ENCODE assay signal across 12 cellular contexts in the genomic region with DNA sequence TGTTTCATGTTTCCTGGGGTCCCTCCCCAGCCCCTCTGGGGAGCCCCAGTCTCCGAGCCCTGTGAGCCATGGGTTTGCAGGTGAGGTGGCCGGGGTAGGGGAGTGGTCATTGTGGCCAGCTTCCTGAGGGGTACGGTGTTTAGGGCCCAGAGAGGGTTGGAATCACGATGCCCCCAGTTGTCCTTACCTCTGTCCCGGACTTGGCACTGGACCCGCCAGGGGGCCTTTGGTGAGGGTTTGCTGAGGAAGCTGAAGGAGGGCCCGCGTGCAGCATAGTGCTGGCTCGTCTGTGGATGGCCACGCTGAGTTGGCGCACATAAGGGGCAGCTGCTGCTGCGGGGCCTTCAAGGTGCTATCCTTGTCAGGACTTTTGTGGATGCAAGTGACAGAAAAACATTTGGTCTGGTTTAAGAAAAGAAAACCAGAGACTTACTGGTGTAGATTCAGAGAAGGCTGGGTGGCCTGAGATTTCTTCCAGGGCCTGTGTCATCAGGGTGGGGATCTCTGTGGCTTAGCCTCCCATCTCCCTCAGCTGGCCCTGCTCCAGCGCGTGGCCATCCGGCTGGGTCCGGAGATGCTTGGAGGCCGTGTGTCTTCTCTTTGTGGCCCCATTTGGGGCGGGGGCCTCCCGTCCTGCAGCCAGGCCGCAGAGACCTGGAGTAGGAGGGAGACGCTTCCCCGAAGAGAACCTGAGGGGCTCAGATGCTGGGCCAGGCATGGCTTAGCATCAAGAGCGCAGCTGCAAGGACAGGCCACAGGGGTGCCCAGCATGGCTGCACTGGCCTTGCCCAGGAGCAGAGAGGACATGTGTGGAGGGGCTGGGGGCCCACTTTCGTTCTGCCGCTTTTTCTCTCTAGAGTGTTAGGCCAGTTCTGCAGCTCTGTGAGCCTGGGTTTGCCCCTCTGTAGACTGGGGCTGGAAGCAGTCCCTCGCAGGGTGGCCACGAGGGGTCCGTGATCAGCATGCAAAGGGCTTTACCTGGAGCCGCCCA. TPM values are rescaled to one million over a fixed set of nuclear protein-coding genes. Genes with fewer than 3 reads are reported as not detected.
DNase-seq lines count a peak whose midpoint lies in the region; ATAC-seq and TF ChIP-seq lines count a peak whose summit lies in the region.
"Had no signal": no experiment of that assay in that cellular context is flagged by ENCODE, and none has a peak within 500 bp of the region (broad histone marks: within the 10 kb centered on the region; RNA-seq: fewer than 3 reads in every experiment).

No MANE protein-coding gene starts in this region.

- H2BK20ac ChIP-seq in IMR-90 (ENCODE audit: low read depth, low read length) = no peak overlapping the region

- H3K27me3 ChIP-seq in IMR-90 (ENCODE audit: control insufficient read depth, insufficient read depth, low read length) (no peaks in the 10 kb centered on the region), dorsolateral prefrontal cortex (no peaks in the 10 kb centered on the region)
- H3K27me3 ChIP-seq: body of pancreas had no signal

- BruUV-seq in IMR-90 (replicated peaks; lab: Mats Ljungman, UMichigan) = no TSS peak

- peaks cover 2% of the 10 kb centered on the region; the same call in 1 of the 2 replicates for H3K9me1 ChIP-seq in IMR-90 (ENCODE audit: insufficient read depth, low read length)

- POLR2A ChIA-PET in IMR-90 (lab: Charles Lee; ENCODE audit: unreplicated experiment) = no interaction called here

- 93% methylated on average over 7 of the region's 29 CpGs; no CpG with 5 or more reads in 1 of the 2 experiments for WGBS in IMR-90 (ENCODE audit: extremely low coverage in 2 of 2, insufficient read length in 1 of 2), 2 experiments

- H3K9me3 Mint-ChIP-seq in T-helper 2 cell treated with Interferon-gamma antibody and Interleukin-4, amounts not matched to agents 5 μg/mL and 100 μg/mL, for 36 hours = no peaks in the 10 kb centered on the region
- no peaks in the 10 kb centered on the region for H3K9me3 Mint-ChIP-seq in chondrocyte (ENCODE audit: low read depth)

- H3K4me1 ChIP-seq in IMR-90 (ENCODE audit: control insufficient read depth, insufficient read depth, low read length) = no peaks in the 10 kb centered on the region

- no peak overlapping the region for H3K9ac ChIP-seq in IMR-90 (ENCODE audit: low read depth, low read length)

- no peaks in the 10 kb centered on the region for H3K27me3 Mint-ChIP-seq in T-helper 2 cell treated with Interferon-gamma antibody and Interleukin-4, amounts not matched to agents 5 μg/mL and 100 μg/mL, for 36 hours (ENCODE audit: low read depth)
- no peaks in the 10 kb centered on the region for H3K27me3 Mint-ChIP-seq in chondrocyte (ENCODE audit: low read depth)

- no peak overlapping the region for H3K18ac ChIP-seq in IMR-90 (ENCODE audit: low read depth, low read length)

- H3K36me3 Mint-ChIP-seq in T-helper 2 cell treated with Interferon-gamma antibody and Interleukin-4, amounts not matched to agents 5 μg/mL and 100 μg/mL, for 36 hours (ENCODE audit: low read depth) = peaks cover 26% of the 10 kb centered on the region
- H3K36me3 Mint-ChIP-seq in chondrocyte (ENCODE audit: low read depth) = peaks cover 14% of the 10 kb centered on the region

- H3K4ac ChIP-seq in IMR-90 (ENCODE audit: low read depth, low read length) = no peak overlapping the region

- H4K91ac ChIP-seq in IMR-90 (ENCODE audit: insufficient read depth, low read depth, low read length) = no peak overlapping the region

- H3K4me3 Mint-ChIP-seq in T-helper 2 cell treated with Interferon-gamma antibody and Interleukin-4, amounts not matched to agents 5 μg/mL and 100 μg/mL, for 36 hours = no peak overlapping the region
- no peak overlapping the region for H3K4me3 Mint-ChIP-seq in chondrocyte (ENCODE audit: unreplicated experiment)

- ATAC-seq in IMR-90 (ENCODE audit: low read depth) = no peak
- ATAC-seq in omental fat pad (ENCODE audit: low FRiP score) = peak; percentile 3
- no peak for ATAC-seq in GM19455 (IDR thresholded peaks at IDR 0.05; ENCODE audit: unreplicated experiment)
- ATAC-seq: body of pancreas had no signal

- peak overlapping the region; percentile 19 for H2AK9ac ChIP-seq in IMR-90 (replicated peaks; ENCODE audit: low read depth, low read length, poor library complexity)

- no peak overlapping the region for H3K4me2 ChIP-seq in IMR-90 (ENCODE audit: low read depth, low read length)

- TF ChIP-seq CTCF in IMR-90 (conservative IDR thresholded peaks at IDR 0.05; ENCODE audit: low read depth, low read length) (no peak), dorsolateral prefrontal cortex (IDR thresholded peaks at IDR 0.05 in 54 of 56, conservative IDR thresholded peaks at IDR 0.05 in 2 of 56; ENCODE audit: low read depth in 1 of 56, partially characterized antibody in 56 of 56) (no peak), omental fat pad (IDR thresholded peaks at IDR 0.05) (no peak), chondrocyte (IDR thresholded peaks at IDR 0.05) (no peak)

- peaks cover 44% of the 10 kb centered on the region for H4K20me1 ChIP-seq in IMR-90 (ENCODE audit: insufficient read depth, low read length)

- no peak overlapping the region for H4K8ac ChIP-seq in IMR-90 (ENCODE audit: low read depth in 2 of 2, low read length in 2 of 2)

- H3K23ac ChIP-seq in IMR-90 (ENCODE audit: low read depth, low read length) = no peak overlapping the region

- peaks cover 34% of the 10 kb centered on the region for H3K4me1 Mint-ChIP-seq in T-helper 2 cell treated with Interferon-gamma antibody and Interleukin-4, amounts not matched to agents 5 μg/mL and 100 μg/mL, for 36 hours (ENCODE audit: low read depth)
- H3K4me1 Mint-ChIP-seq in chondrocyte (ENCODE audit: low read depth) = peaks cover 18% of the 10 kb centered on the region

- H3K4me3 ChIP-seq in IMR-90 (ENCODE audit: insufficient read depth, low read depth, low read length) (no peak overlapping the region), dorsolateral prefrontal cortex (peak overlapping the region in 5 of 59 donors; percentile 1 to 17 (median 1))
- H3K4me3 ChIP-seq: body of pancreas had no signal

- no peak overlapping the region for H2AK5ac ChIP-seq in IMR-90 (ENCODE audit: low read depth, low read length)

- TF ChIP-seq RAD21 in IMR-90 (IDR thresholded peaks at IDR 0.05; ENCODE audit: low read length) = no peak

- intact Hi-C loops in IMR-90 (cut with micrococcal nuclease) (no loop called here), dorsolateral prefrontal cortex (cut with DNase I) (loop anchor here in 1 of 2 donors (5.0 kb wide), 1 partner anchor 42 kb away; no protein-coding TSS in a partner anchor)

- H3K14ac ChIP-seq in IMR-90 (replicated peaks; ENCODE audit: low read depth, low read length) = no peak overlapping the region

- H3K36me3 ChIP-seq in IMR-90 (ENCODE audit: control insufficient read depth, insufficient read depth, low read length) = peaks cover 56% of the 10 kb centered on the region

- H2AFZ ChIP-seq in IMR-90 (replicated peaks; ENCODE audit: low read length, poor library complexity) = no peak overlapping the region

- H3K9me3 ChIP-seq in IMR-90 (ENCODE audit: control insufficient read depth, insufficient read depth, low read length) = no peaks in the 10 kb centered on the region
- H3K9me3 ChIP-seq: body of pancreas had no signal

- CTCF ChIA-PET in IMR-90 (lab: Yijun Ruan, JAX) = no interaction called here

- H3K56ac ChIP-seq in IMR-90 (ENCODE audit: extremely low read depth, insufficient read depth, low read length) = no peak overlapping the region

- no peak overlapping the region for H2BK120ac ChIP-seq in IMR-90 (ENCODE audit: low read depth, low read length)

- no peak overlapping the region for H4K5ac ChIP-seq in IMR-90 (ENCODE audit: low read depth, low read length)

- H3K27ac ChIP-seq in IMR-90 (ENCODE audit: insufficient read depth, low read length) (no peak overlapping the region), dorsolateral prefrontal cortex (peak overlapping the region in 58 of 59 donors; percentile 43 to 96 (median 85))
- H3K27ac ChIP-seq: body of pancreas, WERI-Rb-1 had no signal

- dilution Hi-C loops in IMR-90 (cut with HindIII; ENCODE audit: low sequenced_read_pairs, unreplicated experiment) = no loop called here

- H2BK15ac ChIP-seq in IMR-90 (ENCODE audit: low read depth, low read length) = no peak overlapping the region

- no peak for TF ChIP-seq POLR2A in IMR-90 (IDR thresholded peaks at IDR 0.05; ENCODE audit: low read depth, low read length)

- DNase-seq in T-helper 2 cell treated with Interferon-gamma antibody and Interleukin-4, amounts not matched to agents 5 μg/mL and 100 μg/mL, for 36 hours (ENCODE audit: low spot score) = no peak
- no peak for DNase-seq in T-helper 2 cell
- DNase-seq in IMR-90 = no peak
- DNase-seq in dorsolateral prefrontal cortex = no peak
- DNase-seq in omental fat pad (ENCODE audit: low spot score) = no peak
- DNase-seq in iPS-NIHi7 (ENCODE audit: extremely low spot score) = no peak
- no peak for DNase-seq in chondrocyte (ENCODE audit: low spot score)
- DNase-seq: GF-D8, glutamatergic neuron, WERI-Rb-1 had no signal

- in situ Hi-C loops in IMR-90 (cut with MboI; ENCODE audit: low sequenced_read_pairs) = no loop called here

- no peak overlapping the region for H2BK5ac ChIP-seq in IMR-90 (ENCODE audit: low read depth, low read length, poor library complexity, severe bottlenecking)

- H3K79me1 ChIP-seq in IMR-90 (ENCODE audit: low read depth in 1 of 2, low read length in 2 of 2) = peaks cover 11 to 45% of the 10 kb centered on the region in 2 experiments

- H3K27ac Mint-ChIP-seq in T-helper 2 cell treated with Interferon-gamma antibody and Interleukin-4, amounts not matched to agents 5 μg/mL and 100 μg/mL, for 36 hours = peak overlapping the region; percentile 83
- no peak overlapping the region for H3K27ac Mint-ChIP-seq in chondrocyte (ENCODE audit: unreplicated experiment)

RNA-seq across cellular contexts. Expression of a gene that starts 33.7 kb away (rescaled TPM):
- 22.9 and 28.3 TPM in 2 replicates for total RNA-seq in IMR-90 (2012; rRNA removed)
- 44.3 and 63.8 TPM in 2 replicates for polyA plus RNA-seq in IMR-90 (2012; rRNA removed)
- 55.5 and 62.4 TPM in 2 replicates for polyA plus RNA-seq in IMR-90 (2012; cell fraction: cytosol; rRNA removed)
- 25.7 and 61.5 TPM in 2 replicates for polyA plus RNA-seq in IMR-90 (2012; cell fraction: nucleus; rRNA removed; ENCODE audit: low replicate concordance)
- total RNA-seq in dorsolateral prefrontal cortex = 10 to 100 TPM; 29.9 to 65.8 (median 39.8) TPM
- 10 to 100 TPM; 12.4 to 26.8 (median 20.9) TPM for total RNA-seq in omental fat pad
- 20.4 to 27.4 TPM (median 22.9 TPM) in 3 replicates for total RNA-seq in chondrocyte

RNA-seq across cellular contexts. Expression of a gene that starts 35.0 kb away (rescaled TPM):
- 11.7 and 13.9 TPM in 2 replicates for total RNA-seq in IMR-90 (2012; rRNA removed)
- 26.7 and 32.7 TPM in 2 replicates for polyA plus RNA-seq in IMR-90 (2012; rRNA removed)
- polyA plus RNA-seq in IMR-90 (2012; cell fraction: cytosol; rRNA removed) = 29.0 and 31.5 TPM in 2 replicates
- polyA plus RNA-seq in IMR-90 (2012; cell fraction: nucleus; rRNA removed; ENCODE audit: low replicate concordance) = 31.0 and 54.6 TPM in 2 replicates
- total RNA-seq in dorsolateral prefrontal cortex = 100 to 1,000 TPM in 117 of 120 experiments, 10 to 100 TPM in 3; 92.0 to 167 (median 124) TPM
- total RNA-seq in omental fat pad = 10 to 100 TPM; 26.4 to 51.8 (median 31.4) TPM
- 81.9 to 88.4 TPM (median 83.4 TPM) in 3 replicates for total RNA-seq in chondrocyte

RNA-seq across cellular contexts. Expression of a gene that starts 45.0 kb away (rescaled TPM):
- 1.3 and 1.9 TPM in 2 replicates for total RNA-seq in IMR-90 (2012; rRNA removed)
- 14.5 and 20.5 TPM in 2 replicates for polyA plus RNA-seq in IMR-90 (2012; rRNA removed)
- 12.3 and 29.5 TPM in 2 replicates for polyA plus RNA-seq in IMR-90 (2012; cell fraction: cytosol; rRNA removed)
- 53.3 and 131 TPM in 2 replicates for polyA plus RNA-seq in IMR-90 (2012; cell fraction: nucleus; rRNA removed; ENCODE audit: low replicate concordance)
- total RNA-seq in dorsolateral prefrontal cortex = 10 to 100 TPM; 31.3 to 75.7 (median 43.5) TPM
- 10 to 100 TPM in 1 of 4 donors, 1 to 10 TPM in 3; 5.5 to 16.3 (median 6.7) TPM for total RNA-seq in omental fat pad
- 22.9 to 36.6 TPM (median 23.6 TPM) in 3 replicates for total RNA-seq in chondrocyte
